In the genomic region with DNA sequence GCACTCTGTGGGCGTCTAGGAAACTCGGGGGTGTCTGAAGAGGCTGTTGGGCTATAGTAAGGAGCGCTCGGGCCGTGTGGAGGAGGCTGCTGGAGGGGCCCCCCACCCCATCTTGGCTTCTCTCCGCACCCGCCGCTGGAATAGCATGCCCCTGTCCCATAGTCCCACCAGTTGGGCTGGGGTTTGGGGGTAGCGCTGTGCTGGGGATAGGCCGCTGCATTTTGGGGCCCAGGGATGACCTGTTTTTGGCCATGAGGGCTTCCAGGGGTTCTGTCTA, we compare ENCODE assay signal across 10 cellular contexts. TPM values are rescaled to one million over a fixed set of nuclear protein-coding genes. Genes with fewer than 3 reads are reported as not detected.
DNase-seq lines count a peak whose midpoint lies in the region; ATAC-seq, FAIRE-seq and TF ChIP-seq lines count a peak whose summit lies in the region.
"Had no signal": no experiment of that assay in that cellular context is flagged by ENCODE, and none has a peak within 500 bp of the region (broad histone marks: within the 10 kb centered on the region; RNA-seq: fewer than 3 reads in every experiment).

No MANE protein-coding gene starts in this region.

- TF ChIP-seq CTCF in heart left ventricle (IDR thresholded peaks at IDR 0.05) (no peak), astrocyte (IDR thresholded peaks at IDR 0.05; ENCODE audit: insufficient read depth, low read depth, low read length) (no peak), lower leg skin (IDR thresholded peaks at IDR 0.05) (no peak), type B pancreatic cell (conservative IDR thresholded peaks at IDR 0.05) (no peak)

- no peaks in the 10 kb centered on the region for H3K79me2 ChIP-seq in astrocyte (ENCODE audit: insufficient read depth, low read length)

- peak overlapping the region; percentile 88 for H3K4me3 Mint-ChIP-seq in astrocyte (ENCODE audit: unreplicated experiment)
- H3K4me3 Mint-ChIP-seq in type B pancreatic cell: peak overlapping the region; percentile 90

- H3K4me1 ChIP-seq in heart left ventricle: peaks cover 13 to 57% (median 43%) of the 10 kb centered on the region in 12 donors
- H3K4me1 ChIP-seq in astrocyte (ENCODE audit: insufficient read depth, low read length): peaks cover 17% of the 10 kb centered on the region

- H3K9me3 Mint-ChIP-seq in astrocyte (ENCODE audit: unreplicated experiment) (no peaks in the 10 kb centered on the region), type B pancreatic cell (no peaks in the 10 kb centered on the region)

- peak overlapping the region; percentile 77 for H3K4me2 ChIP-seq in astrocyte (ENCODE audit: low read length)

- DNase-seq in heart left ventricle (no peak), Right ventricle myocardium superior (no peak), astrocyte (ENCODE audit: low read depth) (no peak), lower leg skin (ENCODE audit: low spot score in 2 of 2) (no peak), type B pancreatic cell (ENCODE audit: extremely low spot score, unreplicated experiment) (no peak), kidney glomerular epithelial cell (lab: John Stamatoyannopoulos, UW) (no peak)

- no peak for ATAC-seq in heart left ventricle
- ATAC-seq in Right ventricle myocardium superior (ENCODE audit: poor library complexity): no peak
- no peak for ATAC-seq in esophagus mucosa
- no peak for ATAC-seq in HG03432 (IDR thresholded peaks at IDR 0.05; ENCODE audit: unreplicated experiment)

- H3K27ac Mint-ChIP-seq in astrocyte (ENCODE audit: unreplicated experiment): peak overlapping the region; percentile 55
- H3K27ac Mint-ChIP-seq in type B pancreatic cell: peak overlapping the region; percentile 74

- H3K27me3 Mint-ChIP-seq in astrocyte (ENCODE audit: low read depth, unreplicated experiment) (peaks cover 48% of the 10 kb centered on the region), type B pancreatic cell (peaks cover 62% of the 10 kb centered on the region)

- H3K9me3 ChIP-seq in heart left ventricle (no peaks in the 10 kb centered on the region), astrocyte (ENCODE audit: insufficient read depth, low read depth, low read length) (no peaks in the 10 kb centered on the region)
- H3K9me3 ChIP-seq: SJSA1 had no signal

- TF ChIP-seq POLR2A in heart left ventricle (IDR thresholded peaks at IDR 0.05) (no peak), lower leg skin (IDR thresholded peaks at IDR 0.05) (no peak)

- H3K36me3 Mint-ChIP-seq in astrocyte (ENCODE audit: low read depth, unreplicated experiment) (peaks cover 4% of the 10 kb centered on the region), type B pancreatic cell (no peaks in the 10 kb centered on the region)

- H3K4me1 Mint-ChIP-seq in astrocyte (ENCODE audit: low read depth, unreplicated experiment) (peaks cover 11% of the 10 kb centered on the region), type B pancreatic cell (ENCODE audit: unreplicated experiment) (peaks cover 27% of the 10 kb centered on the region)

- no peak overlapping the region for H2AFZ ChIP-seq in astrocyte (ENCODE audit: low read depth, low read length)

- peaks cover 38 to 58% (median 46%) of the 10 kb centered on the region in 9 donors for H3K27me3 ChIP-seq in heart left ventricle
- H3K27me3 ChIP-seq in astrocyte (ENCODE audit: insufficient read depth, low read length): peaks cover 51% of the 10 kb centered on the region

- no peak overlapping the region for H3K27ac ChIP-seq in heart left ventricle
- no peak overlapping the region for H3K27ac ChIP-seq in astrocyte (ENCODE audit: low read depth, low read length)
- H3K27ac ChIP-seq: epithelial cell of prostate, SJSA1 had no signal

- FAIRE-seq in astrocyte (lab: Jason Lieb, UNC): no peak

- H3K9ac ChIP-seq in astrocyte (ENCODE audit: low read length): no peak overlapping the region

- H3K36me3 ChIP-seq in heart left ventricle (no peaks in the 10 kb centered on the region), astrocyte (ENCODE audit: insufficient read depth, low read length) (no peaks in the 10 kb centered on the region)
- H3K36me3 ChIP-seq: SJSA1 had no signal

- H3K4me3 ChIP-seq in heart left ventricle (peak overlapping the region; percentile 12 to 60 (median 50)), astrocyte (ENCODE audit: insufficient read depth, low read depth, low read length) (no peak overlapping the region), lower leg skin (ENCODE audit: low read depth, poor library complexity, severe bottlenecking) (peak overlapping the region; percentile 36)

- 2 to 8% (median 3%) methylated on average over 9 to 10 of the region's 10 CpGs for WGBS in heart left ventricle, 4 donors
- 0 to 5% methylated on average over 10 of the region's 10 CpGs for WGBS in lower leg skin, 2 donors

- intact Hi-C loops in heart left ventricle (cut with DNase I): no loop called here
- intact Hi-C loops in Right ventricle myocardium superior (cut with DNase I): no loop called here
- intact Hi-C loops in lower leg skin (cut with DNase I; ENCODE audit: low total_unique reads): no loop called here

- H4K20me1 ChIP-seq in astrocyte (ENCODE audit: insufficient read depth, low read length): peaks cover 13% of the 10 kb centered on the region

RNA-seq across cellular contexts. Expression of a gene that starts 0.5 kb away (rescaled TPM):
- total RNA-seq in heart left ventricle (1 to 10 TPM in 2 of 9 donors, under 1 TPM in 7; 0.20 to 2.4 (median 0.61) TPM), Right ventricle myocardium superior (0.75 TPM), astrocyte (2.9 and 3.4 TPM in 2 replicates), lower leg skin (100 to 1,000 TPM; 111 to 150 (median 129) TPM), type B pancreatic cell (ENCODE audit: low replicate concordance) (3.4 and 4.7 TPM in 2 replicates), esophagus mucosa (20.6 TPM)
- polyA plus RNA-seq in heart left ventricle: 1 to 10 TPM in 1 of 2 donors, under 1 TPM in 1; 0.61 to 1.9 TPM

RNA-seq across cellular contexts. Expression of a gene that starts 15.6 kb away (rescaled TPM):
- total RNA-seq in heart left ventricle: 1 to 10 TPM; 1.1 to 3.3 (median 2.2) TPM
- 1 to 10 TPM; 2.0 to 4.8 TPM for polyA plus RNA-seq in heart left ventricle
- 2.6 TPM for total RNA-seq in Right ventricle myocardium superior
- total RNA-seq in astrocyte: 11.8 TPM in 2 replicates
- total RNA-seq in lower leg skin: 10 to 100 TPM; 29.5 to 66.6 (median 52.9) TPM
- total RNA-seq in type B pancreatic cell (ENCODE audit: low replicate concordance): 21.2 and 22.1 TPM in 2 replicates
- 12.1 TPM for total RNA-seq in esophagus mucosa

RNA-seq across cellular contexts. Expression of a gene that starts 28.0 kb away (rescaled TPM):
- total RNA-seq in heart left ventricle: 100 to 1,000 TPM in 3 of 9 donors, 10 to 100 TPM in 6; 55.8 to 199 (median 67.5) TPM
- 100 to 1,000 TPM; 112 to 113 TPM for polyA plus RNA-seq in heart left ventricle
- 77.6 TPM for total RNA-seq in Right ventricle myocardium superior
- 66.8 and 68.3 TPM in 2 replicates for total RNA-seq in astrocyte
- total RNA-seq in lower leg skin: 100 to 1,000 TPM; 232 to 289 (median 279) TPM
- 61.9 and 69.0 TPM in 2 replicates for total RNA-seq in type B pancreatic cell (ENCODE audit: low replicate concordance)
- total RNA-seq in esophagus mucosa: 167 TPM

RNA-seq across cellular contexts. Expression of a gene that starts 45.5 kb away (rescaled TPM):
- total RNA-seq in heart left ventricle: not detected
- polyA plus RNA-seq in heart left ventricle: not detected
- not detected for total RNA-seq in Right ventricle myocardium superior
- total RNA-seq in astrocyte: not detected in 2 replicates
- 1 to 10 TPM in 2 of 4 donors, under 1 TPM in 2; 0.38 to 3.6 (median 0.87) TPM for total RNA-seq in lower leg skin
- total RNA-seq in type B pancreatic cell (ENCODE audit: low replicate concordance): not detected in 2 replicates
- total RNA-seq in esophagus mucosa: 0.32 TPM
- total RNA-seq: SJSA1 had no signal

RNA-seq across cellular contexts. Expression of a gene that starts 45.6 kb away (rescaled TPM):
- total RNA-seq in heart left ventricle (under 1 TPM in 8 of 9 donors, not detected in 1; 0.14 to 0.62 (median 0.35) TPM), Right ventricle myocardium superior (0.16 TPM), astrocyte (0.34 and 0.36 TPM in 2 replicates), lower leg skin (10 to 100 TPM in 1 of 4 donors, 1 to 10 TPM in 3; 3.8 to 11.5 (median 6.3) TPM), type B pancreatic cell (ENCODE audit: low replicate concordance) (1.6 and 2.4 TPM in 2 replicates), esophagus mucosa (1.3 TPM)
- polyA plus RNA-seq in heart left ventricle: under 1 TPM; 0.17 to 0.65 TPM
- total RNA-seq: SJSA1 had no signal
